In genomic region chr2:176502619-176503018, GRCh38 we compare ENCODE assay signal across 1 cellular context.
TF ChIP-seq lines count a peak whose summit lies in the region.

No MANE protein-coding gene starts in this region.

TF ChIP-seq in liver, 16 proteins besides CTCF, POLR2A, EP300 and RAD21 (continued from another document):
- peak; percentile 22 for TF ChIP-seq REST (IDR thresholded peaks at IDR 0.05)
- no peak for TF ChIP-seq TAF1 (conservative IDR thresholded peaks at IDR 0.05)
- no peak for TF ChIP-seq NR2F2 (IDR thresholded peaks at IDR 0.05)
- TF ChIP-seq FOXA2 (IDR thresholded peaks at IDR 0.05): peak; percentile 40
- TF ChIP-seq YY1 (IDR thresholded peaks at IDR 0.05): peak; percentile 52
- TF ChIP-seq ATF3 (IDR thresholded peaks at IDR 0.05): no peak
- peak; percentile 84 to 89 for TF ChIP-seq RXRA (IDR thresholded peaks at IDR 0.05)
